ENCODE assay signal across 17 cellular contexts in the genomic region with DNA sequence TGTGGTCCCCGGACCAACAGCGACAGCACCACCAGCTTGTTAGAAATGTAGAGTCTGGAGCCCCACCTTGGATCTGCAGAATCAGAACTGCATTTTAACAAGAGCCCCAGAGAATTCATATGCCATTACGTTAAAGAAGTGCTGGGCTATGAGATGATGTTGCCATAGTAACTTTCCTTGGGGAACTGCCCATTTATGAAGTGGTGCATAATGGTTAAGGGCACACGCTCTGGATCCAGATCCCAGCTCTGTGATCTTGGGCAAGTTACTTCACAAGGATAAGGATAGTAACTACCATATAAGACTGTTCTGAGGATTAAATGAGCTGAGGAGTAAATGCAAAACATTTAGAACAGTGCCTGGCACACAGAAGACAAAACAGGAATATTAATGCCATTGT.
"Had no signal": no experiment of that assay in that cellular context is flagged by ENCODE, and none has a peak within 500 bp of the region (broad histone marks: within the 10 kb centered on the region; RNA-seq: fewer than 3 reads in every experiment).

No MANE protein-coding gene starts in this region.

- H3K36me3 ChIP-seq: ovary, upper lobe of right lung had no signal

- H3K9me3 ChIP-seq: ascending aorta, esophagus muscularis mucosa, heart right ventricle, ovary, upper lobe of right lung had no signal

- H3K27ac ChIP-seq: esophagus muscularis mucosa, SK-N-MC, VCaP had no signal

- ATAC-seq: activated CD8-positive, alpha-beta T cell treated with anti-CD3 and anti-CD28 coated beads for 36 hours; heart right ventricle; naive thymus-derived CD8-positive, alpha-beta T cell; stimulated activated effector memory CD8-positive, alpha-beta T cell treated with anti-CD3 and anti-CD28 coated beads, Interleukin-12 subunit alpha, Interleukin-12 subunit beta, amount 100 ng/mL, for 72 hours; upper lobe of right lung had no signal

- H3K9me3 Mint-ChIP-seq: activated CD8-positive, alpha-beta T cell treated with anti-CD3 and anti-CD28 coated beads for 36 hours; activated T-helper 1 cell treated with anti-CD3 and anti-CD28 coated beads, Interleukin-12 subunit alpha, Interleukin-12 subunit beta, Interleukin-2, Interleukin-4 antibody, amounts not matched to agents 30 ng/mL and 10 ng/mL and 1 ng/mL, durations not matched to agents 14 hours and 24 hours and 36 hours; naive thymus-derived CD8-positive, alpha-beta T cell; stimulated activated effector memory CD8-positive, alpha-beta T cell treated with anti-CD3 and anti-CD28 coated beads, Interleukin-12 subunit alpha, Interleukin-12 subunit beta, amount 100 ng/mL, for 72 hours had no signal

- H3K4me1 Mint-ChIP-seq: stimulated activated effector memory CD8-positive, alpha-beta T cell treated with anti-CD3 and anti-CD28 coated beads, Interleukin-12 subunit alpha, Interleukin-12 subunit beta, amount 100 ng/mL, for 72 hours had no signal

- H3K27me3 ChIP-seq: ascending aorta, esophagus muscularis mucosa, heart right ventricle, ovary, upper lobe of right lung had no signal

- H3K27ac Mint-ChIP-seq: activated CD8-positive, alpha-beta T cell treated with anti-CD3 and anti-CD28 coated beads for 36 hours; activated T-helper 1 cell treated with anti-CD3 and anti-CD28 coated beads, Interleukin-12 subunit alpha, Interleukin-12 subunit beta, Interleukin-2, Interleukin-4 antibody, amounts not matched to agents 30 ng/mL and 10 ng/mL and 1 ng/mL, durations not matched to agents 14 hours and 24 hours and 36 hours; naive thymus-derived CD8-positive, alpha-beta T cell; stimulated activated effector memory CD8-positive, alpha-beta T cell treated with anti-CD3 and anti-CD28 coated beads, Interleukin-12 subunit alpha, Interleukin-12 subunit beta, amount 100 ng/mL, for 72 hours had no signal

- H3K4me3 ChIP-seq: ascending aorta, esophagus muscularis mucosa, heart right ventricle, ovary, SK-N-MC, upper lobe of right lung had no signal

- H3K36me3 Mint-ChIP-seq: naive thymus-derived CD8-positive, alpha-beta T cell; stimulated activated effector memory CD8-positive, alpha-beta T cell treated with anti-CD3 and anti-CD28 coated beads, Interleukin-12 subunit alpha, Interleukin-12 subunit beta, amount 100 ng/mL, for 72 hours had no signal

- DNase-seq: activated CD8-positive, alpha-beta memory T cell treated with anti-CD3 and anti-CD28 coated beads, Interleukin-2, amount 50 U/mL, for 4 hours; activated CD8-positive, alpha-beta T cell treated with anti-CD3 and anti-CD28 coated beads for 36 hours; activated naive CD4-positive, alpha-beta T cell; foreskin melanocyte; heart right ventricle; small intestine; T-helper 1 cell; upper lobe of right lung had no signal

- H3K27me3 Mint-ChIP-seq: activated CD8-positive, alpha-beta T cell treated with anti-CD3 and anti-CD28 coated beads for 36 hours had no signal

- H3K4me3 Mint-ChIP-seq: activated CD8-positive, alpha-beta T cell treated with anti-CD3 and anti-CD28 coated beads for 36 hours; activated T-helper 1 cell treated with anti-CD3 and anti-CD28 coated beads, Interleukin-12 subunit alpha, Interleukin-12 subunit beta, Interleukin-2, Interleukin-4 antibody, amounts not matched to agents 30 ng/mL and 10 ng/mL and 1 ng/mL, durations not matched to agents 14 hours and 24 hours and 36 hours; mesothelial cell of epicardium; naive thymus-derived CD8-positive, alpha-beta T cell; stimulated activated effector memory CD8-positive, alpha-beta T cell treated with anti-CD3 and anti-CD28 coated beads, Interleukin-12 subunit alpha, Interleukin-12 subunit beta, amount 100 ng/mL, for 72 hours had no signal
